ENCODE assay signal across 16 cellular contexts in the genomic region with DNA sequence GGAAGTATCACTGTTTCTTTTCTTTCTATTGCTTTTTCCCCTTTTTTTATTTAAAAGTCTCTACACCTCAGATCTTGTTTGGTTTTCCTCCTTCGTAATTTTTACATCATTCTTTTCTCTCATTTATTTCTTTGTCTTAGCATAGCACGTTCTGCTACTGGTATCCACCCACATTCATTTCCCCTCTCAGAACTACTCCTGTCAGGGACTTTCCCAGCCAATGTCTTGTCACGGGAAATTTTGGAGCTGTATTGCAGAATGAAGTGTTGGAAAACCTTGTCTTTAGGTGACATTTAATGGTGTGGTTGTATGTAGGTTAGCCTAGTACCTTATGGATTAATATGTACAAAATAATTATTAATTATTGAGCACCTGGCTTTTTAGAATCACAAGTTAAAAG. TPM values are rescaled to one million over a fixed set of nuclear protein-coding genes. Genes with fewer than 3 reads are reported as not detected.
DNase-seq lines count a peak whose midpoint lies in the region; ATAC-seq, FAIRE-seq and TF ChIP-seq lines count a peak whose summit lies in the region.
"Had no signal": no experiment of that assay in that cellular context is flagged by ENCODE, and none has a peak within 500 bp of the region (broad histone marks: within the 10 kb centered on the region; RNA-seq: fewer than 3 reads in every experiment).

No MANE protein-coding gene starts in this region.

- no peak for DNase-seq in heart right ventricle
- no peak for DNase-seq in Right ventricle myocardium superior
- no peak for DNase-seq in GM19239 (ENCODE audit: insufficient read length, low spot score)
- DNase-seq in activated naive CD8-positive, alpha-beta T cell treated with anti-CD3 and anti-CD28 coated beads, Interleukin-2, amount 50 U/mL, for 24 hours, result no peak
- no peak for DNase-seq in substantia nigra (lab: John Stamatoyannopoulos, UW)
- no peak for DNase-seq in SK-N-DZ (ENCODE audit: low spot score)
- DNase-seq in lower lobe of right lung, result no peak
- no peak for DNase-seq in GM19240 (ENCODE audit: insufficient read length, low spot score)
- DNase-seq: DMS79 treated with DMSO at 0.1 percent for 48 hours; NK-92 treated with Interleukin-12 subunit alpha and Interleukin-12 subunit beta, amount 100 ng/mL, for 24 hours; occipital lobe; SHP77 had no signal

- no peak overlapping the region for H3K4me3 Mint-ChIP-seq in activated naive CD8-positive, alpha-beta T cell treated with anti-CD3 and anti-CD28 coated beads, Interleukin-2, amount 50 U/mL, for 24 hours
- H3K4me3 Mint-ChIP-seq: B cell had no signal

- peaks cover 20% of the 10 kb centered on the region for H3K4me1 Mint-ChIP-seq in activated naive CD8-positive, alpha-beta T cell treated with anti-CD3 and anti-CD28 coated beads, Interleukin-2, amount 50 U/mL, for 24 hours
- H3K4me1 Mint-ChIP-seq: B cell had no signal

- peaks cover 50% of the 10 kb centered on the region for H3K36me3 Mint-ChIP-seq in activated naive CD8-positive, alpha-beta T cell treated with anti-CD3 and anti-CD28 coated beads, Interleukin-2, amount 50 U/mL, for 24 hours (ENCODE audit: low read depth)

- H3K4me3 ChIP-seq in heart right ventricle (no peak overlapping the region), lower lobe of right lung (no peak overlapping the region)

- no peaks in the 10 kb centered on the region for H3K9me3 Mint-ChIP-seq in activated naive CD8-positive, alpha-beta T cell treated with anti-CD3 and anti-CD28 coated beads, Interleukin-2, amount 50 U/mL, for 24 hours

- no peak for ATAC-seq in heart right ventricle
- ATAC-seq in Right ventricle myocardium superior (ENCODE audit: poor library complexity), result no peak
- peak; percentile 56 for ATAC-seq in activated naive CD8-positive, alpha-beta T cell treated with anti-CD3 and anti-CD28 coated beads, Interleukin-2, amount 50 U/mL, for 24 hours
- ATAC-seq in lower lobe of right lung, result no peak

- H3K27me3 ChIP-seq in heart right ventricle (no peaks in the 10 kb centered on the region), lower lobe of right lung (ENCODE audit: low read depth) (no peaks in the 10 kb centered on the region)

- peaks cover 0 to 47% (median 19%) of the 10 kb centered on the region in 9 donors for H3K4me1 ChIP-seq in heart right ventricle
- peaks cover 5% of the 10 kb centered on the region for H3K4me1 ChIP-seq in lower lobe of right lung

- no peaks in the 10 kb centered on the region for H3K27me3 Mint-ChIP-seq in activated naive CD8-positive, alpha-beta T cell treated with anti-CD3 and anti-CD28 coated beads, Interleukin-2, amount 50 U/mL, for 24 hours
- H3K27me3 Mint-ChIP-seq: B cell had no signal

- FAIRE-seq in GM19239 (lab: Jason Lieb, UNC), result peak; percentile 42
- FAIRE-seq: colon, islet of Langerhans, TTC549 had no signal

- H3K27ac ChIP-seq in heart right ventricle (peak overlapping the region in 6 of 10 donors; percentile 66 to 88 (median 75)), substantia nigra (ENCODE audit: low read depth, low read length, poor library complexity, severe bottlenecking) (peak overlapping the region; percentile 97), lower lobe of right lung (no peak overlapping the region)

- peaks cover 0 to 75% (median 16%) of the 10 kb centered on the region in 9 donors for H3K36me3 ChIP-seq in heart right ventricle
- peaks cover 65% of the 10 kb centered on the region for H3K36me3 ChIP-seq in lower lobe of right lung

- TF ChIP-seq CTCF in heart right ventricle (IDR thresholded peaks at IDR 0.05) (no peak), lower lobe of right lung (IDR thresholded peaks at IDR 0.05) (no peak)

- intact Hi-C loops in heart right ventricle (cut with DNase I) (no loop called here), Right ventricle myocardium superior (cut with DNase I) (no loop called here), lower lobe of right lung (cut with DNase I) (no loop called here)

- H3K27ac Mint-ChIP-seq in activated naive CD8-positive, alpha-beta T cell treated with anti-CD3 and anti-CD28 coated beads, Interleukin-2, amount 50 U/mL, for 24 hours, result peak overlapping the region; percentile 26
- H3K27ac Mint-ChIP-seq: B cell had no signal

- H3K9me3 ChIP-seq in heart right ventricle, result no peaks in the 10 kb centered on the region
- H3K9me3 ChIP-seq in lower lobe of right lung, result no peaks in the 10 kb centered on the region

- 57 to 70% methylated on average over 3 of the region's 3 CpGs for WGBS in heart right ventricle, 2 donors

RNA-seq across cellular contexts. Expression of gene TTLL4, which starts 34.0 kb away (rescaled TPM):
- total RNA-seq in heart right ventricle (1 to 10 TPM; 4.3 to 8.2 (median 6.4) TPM), Right ventricle myocardium superior (5.6 TPM), lower lobe of right lung (30.0 TPM)
- polyA plus RNA-seq in heart right ventricle, result 10 to 100 TPM in 1 of 2 donors, 1 to 10 TPM in 1; 7.3 to 10.3 TPM
- polyA plus RNA-seq in SK-N-DZ (2014; cell fraction: cytosol; rRNA removed), result 24.8 and 25.9 TPM in 2 replicates
- 85.3 and 102 TPM in 2 replicates for polyA plus RNA-seq in SK-N-DZ (2014; cell fraction: nucleus; rRNA removed)

RNA-seq across cellular contexts. Expression of gene CYP27A1, which starts 37.3 kb away (rescaled TPM):
- total RNA-seq in heart right ventricle (10 to 100 TPM in 2 of 10 donors, 1 to 10 TPM in 8; 3.7 to 12.8 (median 7.1) TPM), Right ventricle myocardium superior (10.5 TPM), lower lobe of right lung (273 TPM)
- polyA plus RNA-seq in heart right ventricle, result 1 to 10 TPM; 8.9 to 9.1 TPM
- polyA plus RNA-seq in SK-N-DZ (2014; cell fraction: cytosol; rRNA removed), result 0.48 TPM in 1 of 2 replicates, not detected in the other
- 0.30 and 0.49 TPM in 2 replicates for polyA plus RNA-seq in SK-N-DZ (2014; cell fraction: nucleus; rRNA removed)

Comparison
In these comparisons a context has a peak if more than half of its experiments do, and no peak if none do; other contexts are left out.
1. RNA of gene CYP27A1, which starts 37.3 kb away (total RNA-seq): 273 TPM in lower lobe of right lung (single experiment); 10.5 TPM in Right ventricle myocardium superior (single experiment) and 3.7 to 12.8 TPM in heart right ventricle; every median in the first group is over 10 times any median in the second.